In genomic region chr15:63407612-63408011, GRCh38 we compare ENCODE assay signal across 1 cellular context.
TF ChIP-seq lines count a peak whose summit lies in the region.

No MANE protein-coding gene starts in this region.

TF ChIP-seq in HEK293, 187 proteins besides CTCF, POLR2A, EP300 and RAD21 (continued from another document):
- TF ChIP-seq ZNF112 (tag by site-specific recombination; IDR thresholded peaks at IDR 0.05): no peak
- peak; percentile 73; the same call in 1 of the 2 replicates for TF ChIP-seq MZF1 (tag by site-specific recombination; IDR thresholded peaks at IDR 0.05; ENCODE audit: borderline replicate concordance)
- peak; percentile 69 for TF ChIP-seq INSM2 (tag by site-specific recombination; IDR thresholded peaks at IDR 0.05)
- no peak for TF ChIP-seq ZNF140 (tag by site-specific recombination; IDR thresholded peaks at IDR 0.05)
- no peak for TF ChIP-seq ZNF426 (tag by site-specific recombination; IDR thresholded peaks at IDR 0.05)
- TF ChIP-seq ZNF175 (tag by site-specific recombination; IDR thresholded peaks at IDR 0.05): no peak
- no peak for TF ChIP-seq ZNF211 (tag by site-specific recombination; IDR thresholded peaks at IDR 0.05; ENCODE audit: low read depth)
- TF ChIP-seq ZNF514 (tag by site-specific recombination; IDR thresholded peaks at IDR 0.05): no peak
- TF ChIP-seq SP2 (tag by site-specific recombination; IDR thresholded peaks at IDR 0.05): no peak
- TF ChIP-seq KLF8 (tag by site-specific recombination; IDR thresholded peaks at IDR 0.05): peak; percentile 56; the same call in 1 of the 2 replicates
- no peak for TF ChIP-seq ZNF26 (tag by site-specific recombination; IDR thresholded peaks at IDR 0.05)
